1 cellular context compared by ENCODE assay signal in genomic region chr16:1420540-1421205, GRCh38.
TF ChIP-seq lines count a peak whose summit lies in the region.

TSS of gene UQCC4 (minus strand) at chr16:1420747. CDS start at chr16:1420723, 24 bp downstream.

TF ChIP-seq in K562, 482 proteins besides CTCF, POLR2A, EP300 and RAD21 (continued from another document and continues in another):
- no peak for TF ChIP-seq GTF3C2 (IDR thresholded peaks at IDR 0.05; ENCODE audit: borderline replicate concordance, extremely low read depth, insufficient read length)
- TF ChIP-seq HCFC1 (IDR thresholded peaks at IDR 0.05; ENCODE audit: low read depth, low read length), result peak; percentile 100
- peak; percentile 67; the same call in 1 of the 2 replicates for TF ChIP-seq GTF2E2 (tag; IDR thresholded peaks at IDR 0.05)
- no peak for TF ChIP-seq NCOA6 (IDR thresholded peaks at IDR 0.05)
- TF ChIP-seq CGGBP1 (CRISPR knock-in tag; IDR thresholded peaks at IDR 0.05), result no peak
- peak in 1 of 2 experiments; percentile 47 for TF ChIP-seq E2F6 (IDR thresholded peaks at IDR 0.05; ENCODE audit: borderline replicate concordance in 1 of 2, extremely low read depth in 1 of 2, insufficient read depth in 1 of 2, insufficient read length in 1 of 2, low read depth in 1 of 2, low read length in 1 of 2, poor library complexity in 1 of 2, severe bottlenecking in 1 of 2)
- peak; percentile 38; the same call in 1 of the 2 replicates for TF ChIP-seq TEAD4 (IDR thresholded peaks at IDR 0.05; ENCODE audit: low read length)
- no peak for TF ChIP-seq TEAD4 (CRISPR knock-in tag; IDR thresholded peaks at IDR 0.05; ENCODE audit: borderline replicate concordance)
- TF ChIP-seq ZSCAN29 (IDR thresholded peaks at IDR 0.05), result no peak
- TF ChIP-seq POLR2AphosphoS5 (IDR thresholded peaks at IDR 0.05; ENCODE audit: control insufficient read depth, insufficient read depth, low read depth, low read length), result peak; percentile 82
- peak; percentile 100 for TF ChIP-seq MTA1 (IDR thresholded peaks at IDR 0.05; ENCODE audit: borderline replicate concordance)
- TF ChIP-seq RFX7 (CRISPR knock-in tag; IDR thresholded peaks at IDR 0.05), result no peak
- no peak for TF ChIP-seq HEY1 (CRISPR knock-in tag; IDR thresholded peaks at IDR 0.05; ENCODE audit: borderline replicate concordance)
- no peak for TF ChIP-seq ZNF12 (CRISPR knock-in tag; IDR thresholded peaks at IDR 0.05)
- peak; percentile 99 for TF ChIP-seq ZBTB12 (CRISPR knock-in tag; IDR thresholded peaks at IDR 0.05)
- no peak; the same call in 1 of the 2 replicates for TF ChIP-seq CHD2 (IDR thresholded peaks at IDR 0.05; ENCODE audit: low read depth, low read length)
- TF ChIP-seq CHD4 (IDR thresholded peaks at IDR 0.05; ENCODE audit: insufficient read depth, insufficient replicate concordance, low read depth, low read length, poor library complexity, severe bottlenecking), result no peak
- peak; percentile 83 for TF ChIP-seq GMEB1 (CRISPR knock-in tag; IDR thresholded peaks at IDR 0.05)
- peak; percentile 73 for TF ChIP-seq PRPF4 (IDR thresholded peaks at IDR 0.05; ENCODE audit: insufficient read depth, low read depth, low read length, poor library complexity, severe bottlenecking)
- TF ChIP-seq ZBTB1 (CRISPR knock-in tag; IDR thresholded peaks at IDR 0.05; ENCODE audit: borderline replicate concordance, low read depth), result no peak
- TF ChIP-seq MYNN (IDR thresholded peaks at IDR 0.05), result no peak
- no peak for TF ChIP-seq MYNN (CRISPR knock-in tag; IDR thresholded peaks at IDR 0.05)
- TF ChIP-seq ZFP1 (CRISPR knock-in tag; IDR thresholded peaks at IDR 0.05), result no peak
- peak; percentile 79; the same call in 1 of the 2 replicates for TF ChIP-seq PHF21A (IDR thresholded peaks at IDR 0.05; ENCODE audit: borderline replicate concordance, low read depth)
- TF ChIP-seq MXI1 (IDR thresholded peaks at IDR 0.05; ENCODE audit: low read depth, low read length), result peak; percentile 83
- TF ChIP-seq AFF4 (CRISPR knock-in tag; IDR thresholded peaks at IDR 0.05), result 0 out of 2 replicates have a peak, but pooled peaks have one; percentile 77
- peak; percentile 79 for TF ChIP-seq TAF1 (IDR thresholded peaks at IDR 0.05; ENCODE audit: control insufficient read depth, extremely low read depth, insufficient read depth, low read length, severe bottlenecking)
- peak in 1 of 2 experiments; percentile 86; a peak in 2 of 4 replicates for TF ChIP-seq TBL1XR1 (IDR thresholded peaks at IDR 0.05; ENCODE audit: low read length in 2 of 2)
- TF ChIP-seq POLR2B (IDR thresholded peaks at IDR 0.05; ENCODE audit: low read depth, partially characterized antibody), result peak; percentile 59
- peak; percentile 83 for TF ChIP-seq SUPT5H (IDR thresholded peaks at IDR 0.05)
- no peak for TF ChIP-seq ZNF408 (CRISPR knock-in tag; IDR thresholded peaks at IDR 0.05; ENCODE audit: low read depth)
- peak; percentile 64; the same call in 1 of the 2 replicates for TF ChIP-seq SREBF1 (IDR thresholded peaks at IDR 0.05; ENCODE audit: borderline replicate concordance, low read depth, low read length)
- no peak for TF ChIP-seq THRAP3 (IDR thresholded peaks at IDR 0.05; ENCODE audit: borderline replicate concordance)
- TF ChIP-seq NCOR1 (IDR thresholded peaks at IDR 0.05), result no peak
- TF ChIP-seq DLX4 (CRISPR knock-in tag; IDR thresholded peaks at IDR 0.05), result no peak
- no peak for TF ChIP-seq TARDBP (IDR thresholded peaks at IDR 0.05)
- TF ChIP-seq NFXL1 (CRISPR knock-in tag; IDR thresholded peaks at IDR 0.05), result no peak
- TF ChIP-seq TFAP4 (CRISPR knock-in tag; IDR thresholded peaks at IDR 0.05; ENCODE audit: borderline replicate concordance), result peak; percentile 89; the same call in 1 of the 2 replicates
- TF ChIP-seq ZNF174 (CRISPR knock-in tag; IDR thresholded peaks at IDR 0.05), result no peak
- TF ChIP-seq TAF15 (IDR thresholded peaks at IDR 0.05; ENCODE audit: low read depth, low read length), result no peak
- TF ChIP-seq TRIM28 (IDR thresholded peaks at IDR 0.05), result 0 out of 2 replicates have a peak, but pooled peaks have one; percentile 8
- no peak for TF ChIP-seq ZNF277 (CRISPR knock-in tag; IDR thresholded peaks at IDR 0.05; ENCODE audit: borderline replicate concordance)
- TF ChIP-seq RBFOX2 (IDR thresholded peaks at IDR 0.05; ENCODE audit: low read depth, low read length), result peak; percentile 97
- no peak for TF ChIP-seq ATF3 (IDR thresholded peaks at IDR 0.05)
- TF ChIP-seq ATF3 (CRISPR knock-in tag; conservative IDR thresholded peaks at IDR 0.05), result peak; percentile 87
- peak; percentile 94 for TF ChIP-seq DIDO1 (tag; IDR thresholded peaks at IDR 0.05; ENCODE audit: low read depth)
- no peak for TF ChIP-seq ZMIZ1 (IDR thresholded peaks at IDR 0.05; ENCODE audit: low read depth in 2 of 2, low read length in 2 of 2)
- TF ChIP-seq HNRNPLL (IDR thresholded peaks at IDR 0.05; ENCODE audit: low read depth, low read length, poor library complexity, severe bottlenecking), result peak; percentile 21
